In genomic region chr6:143680157-143680556, GRCh38 we compare ENCODE assay signal across 10 cellular contexts. TPM values are rescaled to one million over a fixed set of nuclear protein-coding genes. Genes with fewer than 3 reads are reported as not detected.
DNase-seq lines count a peak whose midpoint lies in the region; FAIRE-seq and TF ChIP-seq lines count a peak whose summit lies in the region.
"Had no signal": no experiment of that assay in that cellular context is flagged by ENCODE, and none has a peak within 500 bp of the region (broad histone marks: within the 10 kb centered on the region; RNA-seq: fewer than 3 reads in every experiment).

No MANE protein-coding gene starts in this region.

- H3K36me3 ChIP-seq in ectodermal cell (ENCODE audit: control insufficient read depth, insufficient read depth, low read length) (no peaks in the 10 kb centered on the region), muscle layer of duodenum (ENCODE audit: control insufficient read depth in 1 of 2, insufficient read depth in 2 of 2, low read length in 2 of 2) (peaks cover 0 to 9% of the 10 kb centered on the region in 2 donors), transverse colon (no peaks in the 10 kb centered on the region)

- no peak for TF ChIP-seq EP300 in transverse colon (IDR thresholded peaks at IDR 0.05; ENCODE audit: low read depth)

- no peak for TF ChIP-seq CTCF in transverse colon (IDR thresholded peaks at IDR 0.05)

- in situ Hi-C loops in transverse colon (cut with MboI; ENCODE audit: low pct_ligation_motif_present in 1 of 4, low pct_unique_long_range_greater_than_20kb in 1 of 4, low sequenced_read_pairs in 3 of 4), result no loop called here

- WGBS in ectodermal cell, 2 experiments, result 42 to 56% methylated on average over 4 to 5 of the region's 5 CpGs
- WGBS in transverse colon (ENCODE audit: low coverage in 1 of 2), 2 donors, result 72 to 73% methylated on average over 5 of the region's 5 CpGs

- H3K4me1 ChIP-seq in ectodermal cell (ENCODE audit: control insufficient read depth, insufficient read depth, low read length) (peaks cover 22% of the 10 kb centered on the region), muscle layer of duodenum (ENCODE audit: control insufficient read depth in 1 of 2, insufficient read depth in 2 of 2, low read length in 2 of 2) (peaks cover 4 to 7% of the 10 kb centered on the region in 2 donors), transverse colon (peaks cover 0 to 14% (median 6%) of the 10 kb centered on the region in 4 donors)

- peak overlapping the region; percentile 3 for H3K4me3 ChIP-seq in ectodermal cell (ENCODE audit: insufficient read depth, low read depth, low read length)
- H3K4me3 ChIP-seq in muscle layer of duodenum (ENCODE audit: low read depth in 1 of 2, low read length in 2 of 2), result peak overlapping the region; percentile 27 to 88
- H3K4me3 ChIP-seq in transverse colon, result peak overlapping the region in 1 of 4 donors; percentile 84

- H3K27ac ChIP-seq in ectodermal cell (ENCODE audit: insufficient read depth, low read depth, low read length, poor library complexity, severe bottlenecking), result no peak overlapping the region
- H3K27ac ChIP-seq in muscle layer of duodenum (ENCODE audit: low read length), result peak overlapping the region; percentile 97
- peak overlapping the region in 3 of 4 donors; percentile 84 to 91 (median 90) for H3K27ac ChIP-seq in transverse colon
- H3K27ac ChIP-seq: RWPE1 had no signal

- H3K9me3 ChIP-seq in ectodermal cell (ENCODE audit: control insufficient read depth, low read length) (no peaks in the 10 kb centered on the region), muscle layer of duodenum (ENCODE audit: control insufficient read depth in 1 of 2, low read length in 2 of 2) (peaks cover 8 to 13% of the 10 kb centered on the region in 2 donors), transverse colon (no peaks in the 10 kb centered on the region)

- DNase-seq in OCI-M1 (lab: John Stamatoyannopoulos, UW) (peak; percentile 58), transverse colon (no peak), COLO668 (lab: John Stamatoyannopoulos, UW; ENCODE audit: unreplicated experiment) (no peak), nucleus accumbens (lab: John Stamatoyannopoulos, UW) (no peak), COLO829 (ENCODE audit: low spot score) (no peak), frontal cortex (ENCODE audit: low spot score in 2 of 2) (no peak)
- DNase-seq: KBM-7 had no signal

- no peak for TF ChIP-seq POLR2A in transverse colon (IDR thresholded peaks at IDR 0.05)

- intact Hi-C loops in transverse colon (cut with DNase I; ENCODE audit: low total_unique reads), result no loop called here

- H3K27me3 ChIP-seq in ectodermal cell (ENCODE audit: control insufficient read depth, insufficient read depth, low read length, poor library complexity, severe bottlenecking) (no peaks in the 10 kb centered on the region), muscle layer of duodenum (ENCODE audit: low read depth, low read length) (no peaks in the 10 kb centered on the region), transverse colon (no peaks in the 10 kb centered on the region)

- no peak for FAIRE-seq in frontal cortex (lab: Jason Lieb, UNC)

RNA-seq across cellular contexts. Expression of gene PHACTR2, which starts 2.4 kb away (rescaled TPM):
- polyA plus RNA-seq in ectodermal cell (2013, experiment 1 of 4), result 33.3 TPM
- polyA plus RNA-seq in ectodermal cell (2013, experiment 2 of 4), result 42.0 TPM
- 22.7 TPM for polyA plus RNA-seq in ectodermal cell (2013, experiment 3 of 4)
- 27.3 TPM for polyA plus RNA-seq in ectodermal cell (2013, experiment 4 of 4)
- 10 to 100 TPM; 38.6 to 56.8 (median 48.7) TPM for total RNA-seq in transverse colon
- 15.1 TPM for total RNA-seq in frontal cortex
